In genomic region chr10:114623661-114624294, GRCh38 we compare ENCODE assay signal across 8 cellular contexts. TPM values are rescaled to one million over a fixed set of nuclear protein-coding genes. Genes with fewer than 3 reads are reported as not detected.
A peak's percentile ranks its signal among the peaks of the same experiment; 100 is the strongest.
DNase-seq lines count a peak whose midpoint lies in the region; ATAC-seq, FAIRE-seq and TF ChIP-seq lines count a peak whose summit lies in the region.

No MANE protein-coding gene starts in this region.

- H3K9me3 ChIP-seq in body of pancreas = no peaks in the 10 kb centered on the region

- H3K4me1 ChIP-seq in body of pancreas = peaks cover 39% of the 10 kb centered on the region

- no peaks in the 10 kb centered on the region for H3K27me3 ChIP-seq in body of pancreas

- WGBS in body of pancreas, 2 donors = 33 to 47% methylated on average over 2 of the region's 2 CpGs

- peak in 4 of 7 experiments; percentile 13 to 35 (median 22) for TF ChIP-seq CTCF in body of pancreas (IDR thresholded peaks at IDR 0.05)

- no peak for FAIRE-seq in HTR-8/SVneo (lab: Jason Lieb, UNC)

- H3K4me3 ChIP-seq in body of pancreas = no peak overlapping the region

- H3K27ac ChIP-seq in body of pancreas = peak overlapping the region; percentile 60 to 81 (median 74)

- ATAC-seq in body of pancreas (peak; percentile 97), HG02981 (IDR thresholded peaks at IDR 0.05; ENCODE audit: unreplicated experiment) (no peak), HG03175 (IDR thresholded peaks at IDR 0.05; ENCODE audit: unreplicated experiment) (no peak), GM21381 (IDR thresholded peaks at IDR 0.05; ENCODE audit: unreplicated experiment) (no peak)

- no peaks in the 10 kb centered on the region for H3K36me3 ChIP-seq in body of pancreas (replicated peaks in 1 of 2; ENCODE audit: insufficient read depth in 1 of 2, low read depth in 2 of 2)

- DNase-seq in AG08395 (ENCODE audit: low spot score) (peak; percentile 78), HTR-8/SVneo (ENCODE audit: insufficient read length, low spot score) (peak; percentile 51), body of pancreas (peak; percentile 26 to 66 (median 52)), left kidney (ENCODE audit: low read depth, low spot score) (peak; percentile 20), superior temporal gyrus (ENCODE audit: extremely low spot score) (no peak)

- peak in 1 of 3 donors; percentile 17 for TF ChIP-seq POLR2A in body of pancreas (IDR thresholded peaks at IDR 0.05)

- intact Hi-C loops in body of pancreas (cut with DNase I) = no loop called here

RNA-seq across cellular contexts. Expression of gene ABLIM1, which starts 34.3 kb away (rescaled TPM):
- total RNA-seq in body of pancreas = 10 to 100 TPM; 34.6 to 54.7 TPM
